Comparison of ENCODE assay signal across 8 cellular contexts in genomic region chr10:92387289-92387940, GRCh38.
DNase-seq lines count a peak whose midpoint lies in the region; ATAC-seq, FAIRE-seq and TF ChIP-seq lines count a peak whose summit lies in the region.

No MANE protein-coding gene starts in this region.

- no peak overlapping the region for H3K4me3 Mint-ChIP-seq in astrocyte (ENCODE audit: unreplicated experiment)

- POLR2A ChIA-PET in HepG2 (lab: Yijun Ruan, JAX), result no interaction called here

- H3K9me3 ChIP-seq in Karpas-422 (ENCODE audit: low read length) (no peaks in the 10 kb centered on the region), astrocyte (ENCODE audit: insufficient read depth, low read depth, low read length) (no peaks in the 10 kb centered on the region), HepG2 (ENCODE audit: low read length) (no peaks in the 10 kb centered on the region), esophagus muscularis mucosa (no peaks in the 10 kb centered on the region), transverse colon (no peaks in the 10 kb centered on the region)

- no peak overlapping the region for H3K9ac ChIP-seq in Karpas-422 (ENCODE audit: low read length)
- H3K9ac ChIP-seq in astrocyte (ENCODE audit: low read length), result no peak overlapping the region
- H3K9ac ChIP-seq in HepG2 (ENCODE audit: insufficient read depth, low read depth, low read length), result no peak overlapping the region

- in situ Hi-C loops in HepG2 (cut with HindIII; ENCODE audit: extremely low pct_ligation_motif_present, low pct_unique_long_range_greater_than_20kb) (no loop called here), transverse colon (cut with MboI; ENCODE audit: low pct_ligation_motif_present in 1 of 4, low pct_unique_long_range_greater_than_20kb in 1 of 4, low sequenced_read_pairs in 3 of 4) (no loop called here)

- H3K4me3 ChIP-seq in Karpas-422 (ENCODE audit: low read length) (no peak overlapping the region), astrocyte (ENCODE audit: insufficient read depth, low read depth, low read length) (no peak overlapping the region), HepG2 (replicated peaks in 1 of 3; ENCODE audit: insufficient read depth in 1 of 3, low read depth in 2 of 3, low read length in 3 of 3) (no peak overlapping the region), esophagus muscularis mucosa (no peak overlapping the region), transverse colon (no peak overlapping the region)

- 30% methylated on average over 11 of the region's 11 CpGs for WGBS in HepG2 (ENCODE audit: low lambda C conversion rate)
- WGBS in esophagus muscularis mucosa, result 41% methylated on average over 11 of the region's 11 CpGs
- 29 to 49% methylated on average over 4 to 11 of the region's 11 CpGs for WGBS in transverse colon (ENCODE audit: low coverage in 1 of 2), 2 donors

- TF ChIP-seq EP300 in HepG2 (IDR thresholded peaks at IDR 0.05; ENCODE audit: low read depth in 2 of 2, low read length in 2 of 2) (no peak), HepG2 (CRISPR knock-in tag; IDR thresholded peaks at IDR 0.05; ENCODE audit: borderline replicate concordance) (no peak), esophagus muscularis mucosa (IDR thresholded peaks at IDR 0.05) (no peak), transverse colon (IDR thresholded peaks at IDR 0.05; ENCODE audit: low read depth) (no peak)

- BruUV-seq in HepG2 (replicated peaks; lab: Mats Ljungman, UMichigan), result no TSS peak

- TF ChIP-seq POLR2A in HepG2 (IDR thresholded peaks at IDR 0.05; ENCODE audit: insufficient read depth in 1 of 2, low read depth in 2 of 2, low read length in 2 of 2) (no peak), esophagus muscularis mucosa (IDR thresholded peaks at IDR 0.05; ENCODE audit: low read depth) (no peak), transverse colon (IDR thresholded peaks at IDR 0.05) (no peak)

- H3K4me1 Mint-ChIP-seq in astrocyte (ENCODE audit: low read depth, unreplicated experiment), result no peaks in the 10 kb centered on the region

- no peaks in the 10 kb centered on the region for H3K36me3 Mint-ChIP-seq in astrocyte (ENCODE audit: low read depth, unreplicated experiment)

- H4K20me1 ChIP-seq in Karpas-422 (ENCODE audit: insufficient read depth, low read depth, low read length) (no peaks in the 10 kb centered on the region), astrocyte (ENCODE audit: insufficient read depth, low read length) (no peaks in the 10 kb centered on the region), HepG2 (ENCODE audit: insufficient read depth, low read length) (no peaks in the 10 kb centered on the region)

- H3K27ac Mint-ChIP-seq in astrocyte (ENCODE audit: unreplicated experiment), result no peak overlapping the region

- no peak overlapping the region for H3K4me2 ChIP-seq in Karpas-422 (ENCODE audit: low read depth, low read length, poor library complexity, severe bottlenecking)
- H3K4me2 ChIP-seq in astrocyte (ENCODE audit: low read length), result no peak overlapping the region
- no peak overlapping the region for H3K4me2 ChIP-seq in HepG2 (ENCODE audit: low read depth, low read length)

- no peaks in the 10 kb centered on the region for H3K79me2 ChIP-seq in Karpas-422 (ENCODE audit: low read length)
- H3K79me2 ChIP-seq in astrocyte (ENCODE audit: insufficient read depth, low read length), result no peaks in the 10 kb centered on the region
- no peaks in the 10 kb centered on the region for H3K79me2 ChIP-seq in HepG2 (ENCODE audit: insufficient read depth, low read length)

- H3K27me3 ChIP-seq in Karpas-422 (ENCODE audit: low read length) (no peaks in the 10 kb centered on the region), astrocyte (ENCODE audit: insufficient read depth, low read length) (no peaks in the 10 kb centered on the region), HepG2 (ENCODE audit: control insufficient read depth in 1 of 2, insufficient read depth in 2 of 2, low read length in 2 of 2) (no peaks in the 10 kb centered on the region), esophagus muscularis mucosa (no peaks in the 10 kb centered on the region), transverse colon (no peaks in the 10 kb centered on the region)

- no peaks in the 10 kb centered on the region for H3K9me3 Mint-ChIP-seq in astrocyte (ENCODE audit: unreplicated experiment)

- intact Hi-C loops in HepG2 (cut with micrococcal nuclease; ENCODE audit: unreplicated experiment) (no loop called here), esophagus muscularis mucosa (cut with DNase I) (no loop called here), transverse colon (cut with DNase I; ENCODE audit: low total_unique reads) (no loop called here)

- H3K9me2 ChIP-seq in Karpas-422 (replicated peaks; ENCODE audit: insufficient read depth, low read length), result no peaks in the 10 kb centered on the region

- CTCF ChIA-PET in HepG2 (lab: Yijun Ruan, JAX; ENCODE audit: low intra/inter-chr PET ratio, low total read pairs), result no interaction called here

- H3K27ac ChIP-seq in Karpas-422 (ENCODE audit: low read length) (no peak overlapping the region), astrocyte (ENCODE audit: low read depth, low read length) (no peak overlapping the region), HepG2 (ENCODE audit: extremely low read length, insufficient read depth, low read length) (no peak overlapping the region), esophagus muscularis mucosa (replicated peaks in 1 of 4) (no peak overlapping the region), transverse colon (no peak overlapping the region)

- FAIRE-seq in astrocyte (lab: Jason Lieb, UNC) (no peak), HepG2 (lab: Jason Lieb, UNC) (no peak)

- DNase-seq in Daoy (ENCODE audit: low read depth) (peak; percentile 68), Karpas-422 (peak; percentile 74), astrocyte (ENCODE audit: low read depth) (peak; percentile 58), HepG2 (ENCODE audit: low spot score) (peak; percentile 65), esophagus muscularis mucosa (ENCODE audit: extremely low spot score) (no peak), activated gamma-delta T cell (lab: John Stamatoyannopoulos, UW) (no peak), GOT3 (lab: John Stamatoyannopoulos, UW) (no peak), transverse colon (no peak)

- TF ChIP-seq CTCF in astrocyte (IDR thresholded peaks at IDR 0.05; ENCODE audit: insufficient read depth, low read depth, low read length) (no peak), HepG2 (CRISPR knock-in tag; IDR thresholded peaks at IDR 0.05) (no peak), esophagus muscularis mucosa (IDR thresholded peaks at IDR 0.05) (no peak), transverse colon (IDR thresholded peaks at IDR 0.05) (no peak)

- peak; percentile 73 for ATAC-seq in HepG2

- H3K36me3 ChIP-seq in Karpas-422 (ENCODE audit: insufficient read depth, low read length), result no peaks in the 10 kb centered on the region
- H3K36me3 ChIP-seq in astrocyte (ENCODE audit: insufficient read depth, low read length), result no peaks in the 10 kb centered on the region
- no peaks in the 10 kb centered on the region for H3K36me3 ChIP-seq in HepG2 (replicated peaks in 1 of 2; ENCODE audit: control insufficient read depth in 1 of 2, insufficient read depth in 2 of 2, low read length in 2 of 2)
- H3K36me3 ChIP-seq in esophagus muscularis mucosa, result no peaks in the 10 kb centered on the region
- no peaks in the 10 kb centered on the region for H3K36me3 ChIP-seq in transverse colon

- peaks cover 15% of the 10 kb centered on the region for H3K27me3 Mint-ChIP-seq in astrocyte (ENCODE audit: low read depth, unreplicated experiment)

- no peak for TF ChIP-seq RAD21 in HepG2 (CRISPR knock-in tag; IDR thresholded peaks at IDR 0.05)

- no peak overlapping the region for H2AFZ ChIP-seq in Karpas-422 (ENCODE audit: low read length)
- H2AFZ ChIP-seq in astrocyte (ENCODE audit: low read depth, low read length), result no peak overlapping the region
- H2AFZ ChIP-seq in HepG2 (ENCODE audit: low read length), result no peak overlapping the region

- H3K4me1 ChIP-seq in Karpas-422 (ENCODE audit: low read length), result no peaks in the 10 kb centered on the region
- H3K4me1 ChIP-seq in astrocyte (ENCODE audit: insufficient read depth, low read length), result no peaks in the 10 kb centered on the region
- H3K4me1 ChIP-seq in HepG2 (ENCODE audit: insufficient read depth, low read length), result no peaks in the 10 kb centered on the region
- H3K4me1 ChIP-seq in esophagus muscularis mucosa, result no peaks in the 10 kb centered on the region
- H3K4me1 ChIP-seq in transverse colon, result no peaks in the 10 kb centered on the region

TF ChIP-seq in HepG2, 621 proteins besides CTCF, POLR2A, EP300 and RAD21 (continues in another document):
- TF ChIP-seq JUND (CRISPR knock-in tag; IDR thresholded peaks at IDR 0.05) (no peak), SALL1 (CRISPR knock-in tag; IDR thresholded peaks at IDR 0.05) (peak; percentile 34; the same call in 1 of the 2 replicates), NFE2L1 (CRISPR knock-in tag; IDR thresholded peaks at IDR 0.05; ENCODE audit: borderline replicate concordance) (no peak), BCLAF1 (IDR thresholded peaks at IDR 0.05) (no peak), ATF5 (CRISPR knock-in tag; IDR thresholded peaks at IDR 0.05; ENCODE audit: low read depth) (no peak), SIN3A (IDR thresholded peaks at IDR 0.05; ENCODE audit: borderline replicate concordance, low read depth, low read length) (peak; percentile 53; the same call in 1 of the 2 replicates), ARID2 (CRISPR knock-in tag; IDR thresholded peaks at IDR 0.05; ENCODE audit: borderline replicate concordance) (no peak)

Comparison
In these comparisons a context has a peak if more than half of its experiments do, and no peak if none do; other contexts are left out.
1. DNase-seq: peak in Daoy (single experiment), Karpas-422 (single experiment), astrocyte (single experiment) and HepG2 (single experiment); none in esophagus muscularis mucosa (single experiment), activated gamma-delta T cell (single experiment), GOT3 (single experiment) and transverse colon (single experiment).